ENCODE assay signal across 1 cellular context in the genomic region with DNA sequence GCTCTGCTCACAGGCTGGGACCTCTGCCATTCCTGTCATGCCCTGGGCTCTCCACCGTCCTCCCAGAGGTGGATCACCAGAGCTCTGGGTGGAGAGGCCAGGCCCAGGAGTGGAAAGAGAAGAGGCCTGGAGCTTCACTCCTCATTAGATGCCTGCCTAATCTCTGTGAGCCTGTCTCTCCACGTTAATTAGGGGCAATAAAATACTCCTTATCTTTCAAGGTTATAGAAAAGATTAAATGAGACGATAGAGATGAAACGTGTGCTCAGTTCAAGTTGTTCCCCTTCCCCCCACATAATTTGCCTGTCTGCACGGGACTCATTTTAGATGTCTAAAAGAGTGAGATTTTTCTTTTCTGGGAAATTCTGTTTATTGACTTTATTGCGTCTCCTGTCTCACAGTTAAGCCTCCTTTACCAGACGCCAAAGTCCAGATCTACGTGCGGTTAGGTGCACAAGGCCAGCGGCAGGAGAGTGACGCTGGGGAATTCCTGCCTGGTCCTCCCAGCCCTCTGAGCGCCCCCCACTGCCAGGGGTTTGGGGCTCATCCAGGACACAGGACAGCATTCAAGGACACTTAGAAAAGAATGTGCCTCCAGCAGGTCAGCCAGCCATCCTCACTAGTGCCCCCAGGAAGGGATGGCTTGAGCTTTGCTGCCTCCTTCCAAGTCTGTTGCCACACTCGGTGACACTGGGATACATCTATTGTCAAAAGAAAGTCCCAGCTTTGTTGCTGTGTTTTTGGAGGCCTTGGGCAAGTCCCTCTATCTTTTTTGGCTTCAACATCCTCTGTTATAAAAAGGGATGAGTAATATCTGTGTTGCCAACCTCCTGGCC.
TF ChIP-seq lines count a peak whose summit lies in the region.

No MANE protein-coding gene starts in this region.

TF ChIP-seq in HepG2, 621 proteins besides CTCF, POLR2A, EP300 and RAD21 (continued from another document and continues in another):
- no peak for TF ChIP-seq DNMT3B (CRISPR knock-in tag; conservative IDR thresholded peaks at IDR 0.05)
- TF ChIP-seq NFYB (CRISPR knock-in tag; IDR thresholded peaks at IDR 0.05) = no peak
- TF ChIP-seq, protein P1, sequence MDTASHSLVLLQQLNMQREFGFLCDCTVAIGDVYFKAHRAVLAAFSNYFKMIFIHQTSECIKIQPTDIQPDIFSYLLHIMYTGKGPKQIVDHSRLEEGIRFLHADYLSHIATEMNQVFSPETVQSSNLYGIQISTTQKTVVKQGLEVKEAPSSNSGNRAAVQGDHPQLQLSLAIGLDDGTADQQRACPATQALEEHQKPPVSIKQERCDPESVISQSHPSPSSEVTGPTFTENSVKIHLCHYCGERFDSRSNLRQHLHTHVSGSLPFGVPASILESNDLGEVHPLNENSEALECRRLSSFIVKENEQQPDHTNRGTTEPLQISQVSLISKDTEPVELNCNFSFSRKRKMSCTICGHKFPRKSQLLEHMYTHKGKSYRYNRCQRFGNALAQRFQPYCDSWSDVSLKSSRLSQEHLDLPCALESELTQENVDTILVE (CRISPR knock-in tag; IDR thresholded peaks at IDR 0.05) = no peak
- TF ChIP-seq, protein P2, sequence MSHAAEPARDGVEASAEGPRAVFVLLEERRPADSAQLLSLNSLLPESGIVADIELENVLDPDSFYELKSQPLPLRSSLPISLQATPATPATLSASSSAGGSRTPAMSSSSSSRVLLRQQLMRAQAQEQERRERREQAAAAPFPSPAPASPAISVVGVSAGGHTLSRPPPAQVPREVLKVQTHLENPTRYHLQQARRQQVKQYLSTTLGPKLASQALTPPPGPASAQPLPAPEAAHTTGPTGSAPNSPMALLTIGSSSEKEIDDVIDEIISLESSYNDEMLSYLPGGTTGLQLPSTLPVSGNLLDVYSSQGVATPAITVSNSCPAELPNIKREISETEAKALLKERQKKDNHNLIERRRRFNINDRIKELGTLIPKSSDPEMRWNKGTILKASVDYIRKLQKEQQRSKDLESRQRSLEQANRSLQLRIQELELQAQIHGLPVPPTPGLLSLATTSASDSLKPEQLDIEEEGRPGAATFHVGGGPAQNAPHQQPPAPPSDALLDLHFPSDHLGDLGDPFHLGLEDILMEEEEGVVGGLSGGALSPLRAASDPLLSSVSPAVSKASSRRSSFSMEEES (CRISPR knock-in tag; IDR thresholded peaks at IDR 0.05) = no peak
- TF ChIP-seq ARHGAP35 (CRISPR knock-in tag; IDR thresholded peaks at IDR 0.05; ENCODE audit: borderline replicate concordance) = no peak
- TF ChIP-seq, protein P3, sequence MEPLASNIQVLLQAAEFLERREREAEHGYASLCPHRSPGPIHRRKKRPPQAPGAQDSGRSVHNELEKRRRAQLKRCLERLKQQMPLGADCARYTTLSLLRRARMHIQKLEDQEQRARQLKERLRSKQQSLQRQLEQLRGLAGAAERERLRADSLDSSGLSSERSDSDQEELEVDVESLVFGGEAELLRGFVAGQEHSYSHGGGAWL (CRISPR knock-in tag; IDR thresholded peaks at IDR 0.05) = no peak
- TF ChIP-seq ZNF746 (CRISPR knock-in tag; IDR thresholded peaks at IDR 0.05) = no peak
- no peak for TF ChIP-seq ZNF441 (CRISPR knock-in tag; IDR thresholded peaks at IDR 0.05; ENCODE audit: borderline replicate concordance)
- no peak for TF ChIP-seq SATB2 (CRISPR knock-in tag; IDR thresholded peaks at IDR 0.05)
- TF ChIP-seq ZNF33A (CRISPR knock-in tag; IDR thresholded peaks at IDR 0.05; ENCODE audit: borderline replicate concordance) = no peak
- TF ChIP-seq, protein P4, sequence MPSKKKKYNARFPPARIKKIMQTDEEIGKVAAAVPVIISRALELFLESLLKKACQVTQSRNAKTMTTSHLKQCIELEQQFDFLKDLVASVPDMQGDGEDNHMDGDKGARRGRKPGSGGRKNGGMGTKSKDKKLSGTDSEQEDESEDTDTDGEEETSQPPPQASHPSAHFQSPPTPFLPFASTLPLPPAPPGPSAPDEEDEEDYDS (CRISPR knock-in tag; IDR thresholded peaks at IDR 0.05) = 0 out of 2 replicates have a peak, but pooled peaks have one; percentile 12
- TF ChIP-seq, protein P5, sequence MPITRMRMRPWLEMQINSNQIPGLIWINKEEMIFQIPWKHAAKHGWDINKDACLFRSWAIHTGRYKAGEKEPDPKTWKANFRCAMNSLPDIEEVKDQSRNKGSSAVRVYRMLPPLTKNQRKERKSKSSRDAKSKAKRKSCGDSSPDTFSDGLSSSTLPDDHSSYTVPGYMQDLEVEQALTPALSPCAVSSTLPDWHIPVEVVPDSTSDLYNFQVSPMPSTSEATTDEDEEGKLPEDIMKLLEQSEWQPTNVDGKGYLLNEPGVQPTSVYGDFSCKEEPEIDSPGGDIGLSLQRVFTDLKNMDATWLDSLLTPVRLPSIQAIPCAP (CRISPR knock-in tag; IDR thresholded peaks at IDR 0.05; ENCODE audit: low read depth) = no peak
- TF ChIP-seq NR2F1 (CRISPR knock-in tag; IDR thresholded peaks at IDR 0.05) = no peak
- no peak for TF ChIP-seq KMT2A (CRISPR knock-in tag; IDR thresholded peaks at IDR 0.05)
- TF ChIP-seq KDM5B (CRISPR knock-in tag; IDR thresholded peaks at IDR 0.05; ENCODE audit: borderline replicate concordance) = no peak
- TF ChIP-seq ZNF563 (CRISPR knock-in tag; IDR thresholded peaks at IDR 0.05) = no peak
- no peak for TF ChIP-seq MEF2D (CRISPR knock-in tag; IDR thresholded peaks at IDR 0.05)
- no peak for TF ChIP-seq ATM (IDR thresholded peaks at IDR 0.05; ENCODE audit: borderline replicate concordance)
- no peak for TF ChIP-seq ZSCAN21 (CRISPR knock-in tag; IDR thresholded peaks at IDR 0.05; ENCODE audit: borderline replicate concordance)
- no peak for TF ChIP-seq JARID2 (CRISPR knock-in tag; IDR thresholded peaks at IDR 0.05; ENCODE audit: insufficient replicate concordance)
- TF ChIP-seq, protein P6, sequence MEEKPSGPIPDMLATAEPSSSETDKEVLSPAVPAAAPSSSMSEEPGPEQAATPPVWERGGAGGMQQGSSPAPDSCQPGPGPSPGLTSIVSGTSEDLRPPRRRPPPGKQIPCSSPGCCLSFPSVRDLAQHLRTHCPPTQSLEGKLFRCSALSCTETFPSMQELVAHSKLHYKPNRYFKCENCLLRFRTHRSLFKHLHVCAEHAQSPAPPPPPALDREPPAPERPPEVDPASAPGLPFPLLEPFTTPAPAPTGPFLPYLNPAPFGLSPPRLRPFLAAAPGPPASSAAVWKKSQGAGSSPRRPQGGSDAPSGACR (CRISPR knock-in tag; IDR thresholded peaks at IDR 0.05) = peak; percentile 16; the same call in 1 of the 2 replicates
- TF ChIP-seq NFE2L2 (IDR thresholded peaks at IDR 0.05; ENCODE audit: low read length) = no peak
- no peak for TF ChIP-seq ZBTB3 (CRISPR knock-in tag; IDR thresholded peaks at IDR 0.05; ENCODE audit: borderline replicate concordance, low read depth)
- no peak for TF ChIP-seq THAP11 (CRISPR knock-in tag; IDR thresholded peaks at IDR 0.05)
- TF ChIP-seq, protein P7, sequence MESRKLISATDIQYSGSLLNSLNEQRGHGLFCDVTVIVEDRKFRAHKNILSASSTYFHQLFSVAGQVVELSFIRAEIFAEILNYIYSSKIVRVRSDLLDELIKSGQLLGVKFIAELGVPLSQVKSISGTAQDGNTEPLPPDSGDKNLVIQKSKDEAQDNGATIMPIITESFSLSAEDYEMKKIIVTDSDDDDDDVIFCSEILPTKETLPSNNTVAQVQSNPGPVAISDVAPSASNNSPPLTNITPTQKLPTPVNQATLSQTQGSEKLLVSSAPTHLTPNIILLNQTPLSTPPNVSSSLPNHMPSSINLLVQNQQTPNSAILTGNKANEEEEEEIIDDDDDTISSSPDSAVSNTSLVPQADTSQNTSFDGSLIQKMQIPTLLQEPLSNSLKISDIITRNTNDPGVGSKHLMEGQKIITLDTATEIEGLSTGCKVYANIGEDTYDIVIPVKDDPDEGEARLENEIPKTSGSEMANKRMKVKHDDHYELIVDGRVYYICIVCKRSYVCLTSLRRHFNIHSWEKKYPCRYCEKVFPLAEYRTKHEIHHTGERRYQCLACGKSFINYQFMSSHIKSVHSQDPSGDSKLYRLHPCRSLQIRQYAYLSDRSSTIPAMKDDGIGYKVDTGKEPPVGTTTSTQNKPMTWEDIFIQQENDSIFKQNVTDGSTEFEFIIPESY (CRISPR knock-in tag; IDR thresholded peaks at IDR 0.05) = peak; percentile 46; the same call in 1 of the 2 replicates
- TF ChIP-seq NAIF1 (CRISPR knock-in tag; IDR thresholded peaks at IDR 0.05; ENCODE audit: borderline replicate concordance) = no peak
- TF ChIP-seq SNRNP70 (IDR thresholded peaks at IDR 0.05; ENCODE audit: low read depth, low read length) = no peak
- no peak for TF ChIP-seq ZBTB20 (CRISPR knock-in tag; IDR thresholded peaks at IDR 0.05; ENCODE audit: borderline replicate concordance, low read depth)
- TF ChIP-seq, protein P8, sequence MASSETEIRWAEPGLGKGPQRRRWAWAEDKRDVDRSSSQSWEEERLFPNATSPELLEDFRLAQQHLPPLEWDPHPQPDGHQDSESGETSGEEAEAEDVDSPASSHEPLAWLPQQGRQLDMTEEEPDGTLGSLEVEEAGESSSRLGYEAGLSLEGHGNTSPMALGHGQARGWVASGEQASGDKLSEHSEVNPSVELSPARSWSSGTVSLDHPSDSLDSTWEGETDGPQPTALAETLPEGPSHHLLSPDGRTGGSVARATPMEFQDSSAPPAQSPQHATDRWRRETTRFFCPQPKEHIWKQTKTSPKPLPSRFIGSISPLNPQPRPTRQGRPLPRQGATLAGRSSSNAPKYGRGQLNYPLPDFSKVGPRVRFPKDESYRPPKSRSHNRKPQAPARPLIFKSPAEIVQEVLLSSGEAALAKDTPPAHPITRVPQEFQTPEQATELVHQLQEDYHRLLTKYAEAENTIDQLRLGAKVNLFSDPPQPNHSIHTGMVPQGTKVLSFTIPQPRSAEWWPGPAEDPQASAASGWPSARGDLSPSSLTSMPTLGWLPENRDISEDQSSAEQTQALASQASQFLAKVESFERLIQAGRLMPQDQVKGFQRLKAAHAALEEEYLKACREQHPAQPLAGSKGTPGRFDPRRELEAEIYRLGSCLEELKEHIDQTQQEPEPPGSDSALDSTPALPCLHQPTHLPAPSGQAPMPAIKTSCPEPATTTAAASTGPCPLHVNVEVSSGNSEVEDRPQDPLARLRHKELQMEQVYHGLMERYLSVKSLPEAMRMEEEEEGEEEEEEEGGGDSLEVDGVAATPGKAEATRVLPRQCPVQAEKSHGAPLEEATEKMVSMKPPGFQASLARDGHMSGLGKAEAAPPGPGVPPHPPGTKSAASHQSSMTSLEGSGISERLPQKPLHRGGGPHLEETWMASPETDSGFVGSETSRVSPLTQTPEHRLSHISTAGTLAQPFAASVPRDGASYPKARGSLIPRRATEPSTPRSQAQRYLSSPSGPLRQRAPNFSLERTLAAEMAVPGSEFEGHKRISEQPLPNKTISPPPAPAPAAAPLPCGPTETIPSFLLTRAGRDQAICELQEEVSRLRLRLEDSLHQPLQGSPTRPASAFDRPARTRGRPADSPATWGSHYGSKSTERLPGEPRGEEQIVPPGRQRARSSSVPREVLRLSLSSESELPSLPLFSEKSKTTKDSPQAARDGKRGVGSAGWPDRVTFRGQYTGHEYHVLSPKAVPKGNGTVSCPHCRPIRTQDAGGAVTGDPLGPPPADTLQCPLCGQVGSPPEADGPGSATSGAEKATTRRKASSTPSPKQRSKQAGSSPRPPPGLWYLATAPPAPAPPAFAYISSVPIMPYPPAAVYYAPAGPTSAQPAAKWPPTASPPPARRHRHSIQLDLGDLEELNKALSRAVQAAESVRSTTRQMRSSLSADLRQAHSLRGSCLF (CRISPR knock-in tag; IDR thresholded peaks at IDR 0.05; ENCODE audit: borderline replicate concordance) = no peak
- no peak for TF ChIP-seq SRY (CRISPR knock-in tag; IDR thresholded peaks at IDR 0.05)
- peak; percentile 88 for TF ChIP-seq TEAD3 (CRISPR knock-in tag; optimal IDR thresholded peaks at IDR 0.05; ENCODE audit: borderline replicate concordance)
- TF ChIP-seq HNRNPUL1 (IDR thresholded peaks at IDR 0.05; ENCODE audit: low read depth, low read length) = no peak
- TF ChIP-seq ONECUT2 (CRISPR knock-in tag; IDR thresholded peaks at IDR 0.05) = no peak
- TF ChIP-seq ZNF652 (CRISPR knock-in tag; IDR thresholded peaks at IDR 0.05; ENCODE audit: borderline replicate concordance, low read depth) = no peak
- TF ChIP-seq, protein P9, sequence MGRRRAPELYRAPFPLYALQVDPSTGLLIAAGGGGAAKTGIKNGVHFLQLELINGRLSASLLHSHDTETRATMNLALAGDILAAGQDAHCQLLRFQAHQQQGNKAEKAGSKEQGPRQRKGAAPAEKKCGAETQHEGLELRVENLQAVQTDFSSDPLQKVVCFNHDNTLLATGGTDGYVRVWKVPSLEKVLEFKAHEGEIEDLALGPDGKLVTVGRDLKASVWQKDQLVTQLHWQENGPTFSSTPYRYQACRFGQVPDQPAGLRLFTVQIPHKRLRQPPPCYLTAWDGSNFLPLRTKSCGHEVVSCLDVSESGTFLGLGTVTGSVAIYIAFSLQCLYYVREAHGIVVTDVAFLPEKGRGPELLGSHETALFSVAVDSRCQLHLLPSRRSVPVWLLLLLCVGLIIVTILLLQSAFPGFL (CRISPR knock-in tag; IDR thresholded peaks at IDR 0.05) = no peak
- no peak for TF ChIP-seq ZNF207 (IDR thresholded peaks at IDR 0.05; ENCODE audit: borderline replicate concordance)
- TF ChIP-seq ZFY (CRISPR knock-in tag; IDR thresholded peaks at IDR 0.05) = peak; percentile 36; the same call in 1 of the 2 replicates
- TF ChIP-seq PCBP2 (optimal IDR thresholded peaks at IDR 0.05; ENCODE audit: low read depth, low read length, poor library complexity, severe bottlenecking) = no peak
- TF ChIP-seq CEBPB (IDR thresholded peaks at IDR 0.05; ENCODE audit: borderline replicate concordance, low read depth, low read length) = no peak
- TF ChIP-seq SSRP1 (CRISPR knock-in tag; IDR thresholded peaks at IDR 0.05) = no peak
- no peak for TF ChIP-seq ZNF251 (CRISPR knock-in tag; IDR thresholded peaks at IDR 0.05)
- TF ChIP-seq RXRA (CRISPR knock-in tag; IDR thresholded peaks at IDR 0.05) = peak; percentile 74
- TF ChIP-seq ZNF703 (CRISPR knock-in tag; IDR thresholded peaks at IDR 0.05; ENCODE audit: borderline replicate concordance) = no peak
- TF ChIP-seq, protein P10, sequence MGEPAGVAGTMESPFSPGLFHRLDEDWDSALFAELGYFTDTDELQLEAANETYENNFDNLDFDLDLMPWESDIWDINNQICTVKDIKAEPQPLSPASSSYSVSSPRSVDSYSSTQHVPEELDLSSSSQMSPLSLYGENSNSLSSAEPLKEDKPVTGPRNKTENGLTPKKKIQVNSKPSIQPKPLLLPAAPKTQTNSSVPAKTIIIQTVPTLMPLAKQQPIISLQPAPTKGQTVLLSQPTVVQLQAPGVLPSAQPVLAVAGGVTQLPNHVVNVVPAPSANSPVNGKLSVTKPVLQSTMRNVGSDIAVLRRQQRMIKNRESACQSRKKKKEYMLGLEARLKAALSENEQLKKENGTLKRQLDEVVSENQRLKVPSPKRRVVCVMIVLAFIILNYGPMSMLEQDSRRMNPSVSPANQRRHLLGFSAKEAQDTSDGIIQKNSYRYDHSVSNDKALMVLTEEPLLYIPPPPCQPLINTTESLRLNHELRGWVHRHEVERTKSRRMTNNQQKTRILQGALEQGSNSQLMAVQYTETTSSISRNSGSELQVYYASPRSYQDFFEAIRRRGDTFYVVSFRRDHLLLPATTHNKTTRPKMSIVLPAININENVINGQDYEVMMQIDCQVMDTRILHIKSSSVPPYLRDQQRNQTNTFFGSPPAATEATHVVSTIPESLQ (CRISPR knock-in tag; conservative IDR thresholded peaks at IDR 0.05) = no peak
- no peak for TF ChIP-seq GTF2F1 (IDR thresholded peaks at IDR 0.05; ENCODE audit: low read length)
- no peak for TF ChIP-seq TBX3 (IDR thresholded peaks at IDR 0.05; ENCODE audit: borderline replicate concordance)
- TF ChIP-seq, protein P11, sequence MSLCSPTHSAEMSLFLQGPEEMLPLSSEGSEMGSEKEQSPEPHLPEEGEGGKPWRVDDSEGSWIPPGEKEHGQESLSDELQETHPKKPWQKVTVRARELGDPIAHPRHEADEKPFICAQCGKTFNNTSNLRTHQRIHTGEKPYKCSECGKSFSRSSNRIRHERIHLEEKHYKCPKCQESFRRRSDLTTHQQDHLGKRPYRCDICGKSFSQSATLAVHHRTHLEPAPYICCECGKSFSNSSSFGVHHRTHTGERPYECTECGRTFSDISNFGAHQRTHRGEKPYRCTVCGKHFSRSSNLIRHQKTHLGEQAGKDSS (CRISPR knock-in tag; IDR thresholded peaks at IDR 0.05; ENCODE audit: borderline replicate concordance, low read depth) = 0 out of 2 replicates have a peak, but pooled peaks have one; percentile 63
